ENCODE assay signal across 1 cellular context in genomic region chr19:53792721-53793433, GRCh38.
TF ChIP-seq lines count a peak whose summit lies in the region.

No MANE protein-coding gene starts in this region.

TF ChIP-seq in WTC11, 78 proteins besides CTCF, POLR2A, EP300 and RAD21 (continued from another document):
- TF ChIP-seq ERG (CRISPR knock-in tag; IDR thresholded peaks at IDR 0.05) (no peak), NFE2L1 (CRISPR knock-in tag; IDR thresholded peaks at IDR 0.05) (peak; percentile 18; the same call in 1 of the 2 replicates), SP1 (CRISPR knock-in tag; conservative IDR thresholded peaks at IDR 0.05) (peak; percentile 46; the same call in 1 of the 2 replicates), MAX (CRISPR knock-in tag; IDR thresholded peaks at IDR 0.05) (peak; percentile 67; the same call in 1 of the 2 replicates), ATF3 (CRISPR knock-in tag; conservative IDR thresholded peaks at IDR 0.05) (peak; percentile 72; the same call in 1 of the 2 replicates), GTF2I (CRISPR knock-in tag; conservative IDR thresholded peaks at IDR 0.05) (no peak), ELF4 (CRISPR knock-in tag; IDR thresholded peaks at IDR 0.05; ENCODE audit: low read depth) (no peak), ZNF512 (CRISPR knock-in tag; IDR thresholded peaks at IDR 0.05; ENCODE audit: borderline replicate concordance) (no peak), ATF6 (CRISPR knock-in tag; IDR thresholded peaks at IDR 0.05) (no peak), ZBTB21 (CRISPR knock-in tag; IDR thresholded peaks at IDR 0.05; ENCODE audit: borderline replicate concordance) (no peak), ATF1 (CRISPR knock-in tag; IDR thresholded peaks at IDR 0.05) (no peak), FOXP4 (CRISPR knock-in tag; IDR thresholded peaks at IDR 0.05) (no peak), ZSCAN18 (CRISPR knock-in tag; IDR thresholded peaks at IDR 0.05) (no peak), ZNF532 (CRISPR knock-in tag; IDR thresholded peaks at IDR 0.05; ENCODE audit: borderline replicate concordance) (no peak), STAT6 (CRISPR knock-in tag; conservative IDR thresholded peaks at IDR 0.05; ENCODE audit: low read depth) (no peak), NR1H2 (CRISPR knock-in tag; IDR thresholded peaks at IDR 0.05) (no peak), HMGA2 (CRISPR knock-in tag; IDR thresholded peaks at IDR 0.05) (no peak), ZNF121 (CRISPR knock-in tag; IDR thresholded peaks at IDR 0.05) (peak; percentile 100), ESRRA (CRISPR knock-in tag; IDR thresholded peaks at IDR 0.05; ENCODE audit: borderline replicate concordance) (no peak), RELA (CRISPR knock-in tag; IDR thresholded peaks at IDR 0.05; ENCODE audit: borderline replicate concordance) (no peak), MLX (CRISPR knock-in tag; IDR thresholded peaks at IDR 0.05) (no peak), USF2 (CRISPR knock-in tag; IDR thresholded peaks at IDR 0.05) (0 out of 2 replicates have a peak, but pooled peaks have one; percentile 7), NFATC4 (CRISPR knock-in tag; IDR thresholded peaks at IDR 0.05) (no peak), TP53 (CRISPR knock-in tag; IDR thresholded peaks at IDR 0.05) (no peak), ZNF138 (CRISPR knock-in tag; conservative IDR thresholded peaks at IDR 0.05) (no peak), HMGXB4 (CRISPR knock-in tag; IDR thresholded peaks at IDR 0.05) (peak; percentile 79; the same call in 1 of the 2 replicates)
